ENCODE assay signal across 18 cellular contexts in the genomic region with DNA sequence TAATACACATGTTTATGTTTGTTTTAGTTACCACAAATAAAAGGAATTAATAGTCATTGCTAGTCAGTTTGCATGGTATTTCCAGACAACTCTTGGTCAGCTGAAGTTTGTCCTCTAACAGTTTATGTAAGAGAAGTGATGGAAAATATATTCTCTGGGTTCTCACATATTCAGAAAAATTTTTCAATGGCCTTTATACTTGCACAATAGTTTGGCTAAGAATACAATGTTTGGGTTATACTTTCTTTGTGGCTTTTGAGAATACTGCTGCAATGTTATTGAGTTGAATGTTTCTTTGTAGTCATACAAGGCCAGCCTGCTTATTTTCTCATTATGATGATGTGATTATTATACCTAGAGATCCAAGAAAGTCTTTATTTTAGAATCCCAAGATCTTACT.
"Had no signal": no experiment of that assay in that cellular context is flagged by ENCODE, and none has a peak within 500 bp of the region (broad histone marks: within the 10 kb centered on the region; RNA-seq: fewer than 3 reads in every experiment).

No MANE protein-coding gene starts in this region.

- H2AFZ ChIP-seq: parathyroid adenoma had no signal

- H3K27ac ChIP-seq: body of pancreas, neutrophil, parathyroid adenoma, tibial nerve, uterus had no signal

- DNase-seq: activated CD4-positive, alpha-beta memory T cell treated with anti-CD3 and anti-CD28 coated beads for 36 hours; activated CD8-positive, alpha-beta memory T cell treated with anti-CD3 and anti-CD28 coated beads, Interleukin-2, amount 10 ng/mL, durations not matched to agents 7 days and 5 days; activated naive CD4-positive, alpha-beta T cell treated with anti-CD3 and anti-CD28 coated beads, Interleukin-2, amount 10 ng/mL, durations not matched to agents 7 days and 5 days; activated T-cell treated with anti-CD3 and anti-CD28 coated beads, Interleukin-2, amount 50 U/mL, for 1 hour; body of pancreas; central memory CD4-positive, alpha-beta T cell; effector memory CD4-positive, alpha-beta T cell; hippocampal formation; left ventricle myocardium superior; natural killer cell; stimulated activated CD4-positive, alpha-beta T cell treated with anti-CD3 and anti-CD28 coated beads, Interleukin-15, amount 100 ng/mL, for 24 hours; stimulated activated CD4-positive, alpha-beta T cell treated with anti-CD3 and anti-CD28 coated beads, Interleukin-4, amount 100 ng/mL, for 1 hour; stimulated activated naive B cell treated with anti-CD40 and anti-IgM and Interleukin-4, amounts not matched to agents 10 μg/mL and 1 μg/mL and 100 μg/mL, for 72 hours; T-helper 9 cell; uterus had no signal

- H3K4me3 ChIP-seq: body of pancreas, tibial nerve, uterus had no signal

- ATAC-seq: activated CD8-positive, alpha-beta memory T cell treated with anti-CD3 and anti-CD28 coated beads, Interleukin-2, amount 10 ng/mL, durations not matched to agents 7 days and 5 days; body of pancreas; left ventricle myocardium superior; natural killer cell; stimulated activated naive B cell treated with anti-CD40 and anti-IgM and Interleukin-4, amounts not matched to agents 10 μg/mL and 1 μg/mL and 100 μg/mL, for 72 hours had no signal

- H3K36me3 ChIP-seq: neutrophil, tibial nerve, uterus had no signal

- H3K9me3 ChIP-seq: body of pancreas, neutrophil, tibial nerve, uterus had no signal

- H3K4me1 ChIP-seq: body of pancreas, uterus had no signal

- H3K9ac ChIP-seq: parathyroid adenoma had no signal

- H3K27me3 ChIP-seq: body of pancreas, neutrophil, tibial nerve, uterus had no signal
